10 cellular contexts compared by ENCODE assay signal in genomic region chr10:118249714-118250113, GRCh38.
"Had no signal": no experiment of that assay in that cellular context is flagged by ENCODE, and none has a peak within 500 bp of the region (broad histone marks: within the 10 kb centered on the region; RNA-seq: fewer than 3 reads in every experiment).

No MANE protein-coding gene starts in this region.

- H3K27ac ChIP-seq: GM23248 had no signal

- H3K4me1 ChIP-seq: HAP-1 had no signal

- H3K4me3 ChIP-seq: GM23248, GM23338, HAP-1 had no signal

- H3K36me3 ChIP-seq: HAP-1 had no signal

- DNase-seq: GM23248, GOT3, H7, H9, HCEC 1CT, HFFc6 had no signal

- H3K9me3 ChIP-seq: HAP-1 had no signal

- FAIRE-seq: H1, H54 had no signal
